In the genomic region with DNA sequence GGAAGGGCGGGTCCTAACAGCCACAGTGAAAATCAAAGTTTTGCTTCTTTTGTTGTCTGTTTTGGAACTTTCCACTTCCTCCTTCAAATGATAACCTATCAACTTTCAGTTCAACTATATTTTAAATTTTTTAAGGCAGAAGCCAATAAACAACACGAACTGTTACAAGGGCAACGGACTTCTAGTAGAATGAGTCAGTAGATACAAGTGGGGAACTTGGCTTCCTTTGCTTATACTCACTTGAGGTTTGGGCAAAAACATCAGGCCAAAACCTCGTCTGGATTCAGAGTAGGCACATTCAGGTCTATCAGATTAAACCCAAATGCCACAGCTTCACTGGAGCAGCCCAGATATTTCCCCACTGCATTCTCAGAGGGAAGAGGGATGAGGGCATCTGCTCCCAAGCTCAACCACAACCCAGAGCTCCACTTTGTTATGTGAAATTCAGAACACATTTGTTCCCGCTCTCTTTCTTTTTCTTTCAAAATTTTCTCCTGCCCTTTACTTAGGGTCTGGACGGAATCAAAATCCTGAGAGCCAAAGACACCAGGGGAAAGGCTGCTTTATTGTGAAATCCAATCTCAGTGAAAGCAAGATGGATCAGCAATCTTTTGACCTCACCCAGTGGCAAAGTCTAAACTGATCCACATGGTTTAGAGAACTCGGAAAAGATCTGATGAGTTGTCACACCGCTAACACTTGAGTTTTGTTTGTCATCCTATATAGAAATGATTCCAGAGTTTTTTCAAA, we compare ENCODE assay signal across 2 cellular contexts.
TF ChIP-seq lines count a peak whose summit lies in the region.

No MANE protein-coding gene starts in this region.

TF ChIP-seq in SK-N-SH, 30 proteins besides CTCF, POLR2A, EP300 and RAD21 (continued from another document):
- TF ChIP-seq, protein P1, sequence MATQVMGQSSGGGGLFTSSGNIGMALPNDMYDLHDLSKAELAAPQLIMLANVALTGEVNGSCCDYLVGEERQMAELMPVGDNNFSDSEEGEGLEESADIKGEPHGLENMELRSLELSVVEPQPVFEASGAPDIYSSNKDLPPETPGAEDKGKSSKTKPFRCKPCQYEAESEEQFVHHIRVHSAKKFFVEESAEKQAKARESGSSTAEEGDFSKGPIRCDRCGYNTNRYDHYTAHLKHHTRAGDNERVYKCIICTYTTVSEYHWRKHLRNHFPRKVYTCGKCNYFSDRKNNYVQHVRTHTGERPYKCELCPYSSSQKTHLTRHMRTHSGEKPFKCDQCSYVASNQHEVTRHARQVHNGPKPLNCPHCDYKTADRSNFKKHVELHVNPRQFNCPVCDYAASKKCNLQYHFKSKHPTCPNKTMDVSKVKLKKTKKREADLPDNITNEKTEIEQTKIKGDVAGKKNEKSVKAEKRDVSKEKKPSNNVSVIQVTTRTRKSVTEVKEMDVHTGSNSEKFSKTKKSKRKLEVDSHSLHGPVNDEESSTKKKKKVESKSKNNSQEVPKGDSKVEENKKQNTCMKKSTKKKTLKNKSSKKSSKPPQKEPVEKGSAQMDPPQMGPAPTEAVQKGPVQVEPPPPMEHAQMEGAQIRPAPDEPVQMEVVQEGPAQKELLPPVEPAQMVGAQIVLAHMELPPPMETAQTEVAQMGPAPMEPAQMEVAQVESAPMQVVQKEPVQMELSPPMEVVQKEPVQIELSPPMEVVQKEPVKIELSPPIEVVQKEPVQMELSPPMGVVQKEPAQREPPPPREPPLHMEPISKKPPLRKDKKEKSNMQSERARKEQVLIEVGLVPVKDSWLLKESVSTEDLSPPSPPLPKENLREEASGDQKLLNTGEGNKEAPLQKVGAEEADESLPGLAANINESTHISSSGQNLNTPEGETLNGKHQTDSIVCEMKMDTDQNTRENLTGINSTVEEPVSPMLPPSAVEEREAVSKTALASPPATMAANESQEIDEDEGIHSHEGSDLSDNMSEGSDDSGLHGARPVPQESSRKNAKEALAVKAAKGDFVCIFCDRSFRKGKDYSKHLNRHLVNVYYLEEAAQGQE (IDR thresholded peaks at IDR 0.05; ENCODE audit: low read depth, low read length), result no peak
- TF ChIP-seq POLR2AphosphoS5 (IDR thresholded peaks at IDR 0.05; ENCODE audit: low read depth, low read length), result no peak
- TF ChIP-seq JUND (IDR thresholded peaks at IDR 0.05), result no peak
- no peak for TF ChIP-seq GABPA (IDR thresholded peaks at IDR 0.05; ENCODE audit: low read depth)
- TF ChIP-seq CHD2 (IDR thresholded peaks at IDR 0.05; ENCODE audit: low read length, partially characterized antibody), result no peak
- no peak for TF ChIP-seq EZH2phosphoT487 (IDR thresholded peaks at IDR 0.05; ENCODE audit: borderline replicate concordance, low read depth)
- no peak for TF ChIP-seq FOXM1 (IDR thresholded peaks at IDR 0.05; ENCODE audit: low read depth)
- TF ChIP-seq IRF3 (IDR thresholded peaks at IDR 0.05; ENCODE audit: low read depth, low read length), result no peak

TF ChIP-seq in SK-N-SH treated with all-trans-retinoic acid at 6 μM for 48 hours, 23 proteins besides CTCF, POLR2A, EP300 and RAD21 (continued from another document):
- TF ChIP-seq POU6F1 (CRISPR knock-in tag; IDR thresholded peaks at IDR 0.05; ENCODE audit: borderline replicate concordance, low read depth), result no peak
- no peak for TF ChIP-seq ARNTL (CRISPR knock-in tag; IDR thresholded peaks at IDR 0.05; ENCODE audit: borderline replicate concordance, low read depth)
